ENCODE assay signal across 29 cellular contexts in the genomic region with DNA sequence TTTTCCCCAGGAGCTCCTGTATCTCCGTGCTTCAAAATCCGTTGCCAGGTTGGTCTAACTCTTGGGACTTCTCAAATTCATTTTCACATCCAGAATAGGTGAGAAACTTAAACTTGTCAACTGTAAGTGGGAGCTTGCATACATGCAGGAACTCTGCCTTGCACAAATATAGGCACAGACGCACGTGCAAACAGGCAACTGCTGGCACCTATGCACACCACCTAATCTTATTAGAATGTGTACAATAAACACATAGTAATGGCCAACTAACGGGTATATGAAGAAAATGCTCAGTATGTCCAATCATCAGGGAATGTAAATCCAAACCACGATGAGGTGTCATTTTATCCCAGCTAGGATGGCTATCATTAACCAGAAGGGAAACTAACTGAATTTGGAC. TPM values are rescaled to one million over a fixed set of nuclear protein-coding genes. Genes with fewer than 3 reads are reported as not detected.
"Had no signal": no experiment of that assay in that cellular context is flagged by ENCODE, and none has a peak within 500 bp of the region (broad histone marks: within the 10 kb centered on the region; RNA-seq: fewer than 3 reads in every experiment).

No MANE protein-coding gene starts in this region.

- H3K27ac ChIP-seq: ascending aorta, breast epithelium, coronary artery, dorsolateral prefrontal cortex, esophagus muscularis mucosa, gastroesophageal sphincter, heart right ventricle, VCaP had no signal

- H3K4me1 ChIP-seq: ascending aorta, breast epithelium had no signal

- H3K9me3 ChIP-seq: ascending aorta, breast epithelium, esophagus muscularis mucosa, gastroesophageal sphincter, heart right ventricle had no signal

- H3K36me3 ChIP-seq: ascending aorta, breast epithelium, esophagus muscularis mucosa, gastroesophageal sphincter, heart right ventricle had no signal

- H3K4me3 ChIP-seq: ascending aorta, breast epithelium, coronary artery, dorsolateral prefrontal cortex, esophagus muscularis mucosa, gastroesophageal sphincter, heart right ventricle had no signal

- H3K27me3 ChIP-seq: ascending aorta had no signal

- ATAC-seq: activated naive CD4-positive, alpha-beta T cell treated with anti-CD3 and anti-CD28 coated beads, Interleukin-2, amount 50 U/mL, for 72 hours; activated T-cell treated with anti-CD3 and anti-CD28 coated beads, Interleukin-2, amount 50 U/mL, for 72 hours; gastroesophageal sphincter; heart right ventricle had no signal

- DNase-seq: activated CD4-positive, alpha-beta memory T cell treated with anti-CD3 and anti-CD28 coated beads, Interleukin-2, amount 10 ng/mL, durations not matched to agents 7 days and 5 days; activated CD4-positive, alpha-beta T cell treated with anti-CD3 and anti-CD28 coated beads for 1 hour; activated CD4-positive, alpha-beta T cell treated with anti-CD3 and anti-CD28 coated beads for 4 hours; activated CD4-positive, alpha-beta T cell treated with anti-CD3 and anti-CD28 coated beads, Interleukin-2, amount 10 ng/mL, durations not matched to agents 7 days and 5 days; activated CD4-positive, alpha-beta T cell treated with anti-CD3 and anti-CD28 coated beads, Interleukin-2, amount 50 U/mL, for 4 hours; activated CD8-positive, alpha-beta memory T cell treated with anti-CD3 and anti-CD28 coated beads, Interleukin-2, amount 50 U/mL, for 48 hours; activated gamma-delta T cell; activated naive CD4-positive, alpha-beta T cell; activated naive CD4-positive, alpha-beta T cell treated with anti-CD3 and anti-CD28 coated beads, Interleukin-2, amount 10 ng/mL, durations not matched to agents 7 days and 5 days; activated naive CD8-positive, alpha-beta T cell treated with anti-CD3 and anti-CD28 coated beads, Interleukin-2, amount 10 ng/mL, durations not matched to agents 7 days and 5 days; activated T-cell treated with anti-CD3 and anti-CD28 coated beads for 4 hours; activated T-cell treated with anti-CD3 and anti-CD28 coated beads, Interleukin-2, amount 50 U/mL, for 24 hours; activated T-cell treated with anti-CD3 and anti-CD28 coated beads, Interleukin-2, amount 50 U/mL, for 72 hours; dorsolateral prefrontal cortex; effector memory CD4-positive, alpha-beta T cell; endodermal cell; erythroblast; foreskin melanocyte; heart right ventricle; T-helper 2 cell had no signal

RNA-seq across cellular contexts. Expression of a gene that starts 22.6 kb away (rescaled TPM):
- total RNA-seq: activated CD4-positive, alpha-beta T cell treated with anti-CD3 and anti-CD28 coated beads, Interleukin-2, amount 10 ng/mL, durations not matched to agents 7 days and 5 days; endodermal cell; glomerular endothelial cell; T-helper 1 cell treated with Interleukin-12 subunit alpha and Interleukin-12 subunit beta and Interleukin-4 antibody, amounts not matched to agents 30 ng/mL and 1 ng/mL, for 36 hours had no signal

RNA-seq across cellular contexts. Expression of a gene that starts 41.7 kb away (rescaled TPM):
- total RNA-seq: endodermal cell had no signal
